1 cellular context compared by ENCODE assay signal in the genomic region with DNA sequence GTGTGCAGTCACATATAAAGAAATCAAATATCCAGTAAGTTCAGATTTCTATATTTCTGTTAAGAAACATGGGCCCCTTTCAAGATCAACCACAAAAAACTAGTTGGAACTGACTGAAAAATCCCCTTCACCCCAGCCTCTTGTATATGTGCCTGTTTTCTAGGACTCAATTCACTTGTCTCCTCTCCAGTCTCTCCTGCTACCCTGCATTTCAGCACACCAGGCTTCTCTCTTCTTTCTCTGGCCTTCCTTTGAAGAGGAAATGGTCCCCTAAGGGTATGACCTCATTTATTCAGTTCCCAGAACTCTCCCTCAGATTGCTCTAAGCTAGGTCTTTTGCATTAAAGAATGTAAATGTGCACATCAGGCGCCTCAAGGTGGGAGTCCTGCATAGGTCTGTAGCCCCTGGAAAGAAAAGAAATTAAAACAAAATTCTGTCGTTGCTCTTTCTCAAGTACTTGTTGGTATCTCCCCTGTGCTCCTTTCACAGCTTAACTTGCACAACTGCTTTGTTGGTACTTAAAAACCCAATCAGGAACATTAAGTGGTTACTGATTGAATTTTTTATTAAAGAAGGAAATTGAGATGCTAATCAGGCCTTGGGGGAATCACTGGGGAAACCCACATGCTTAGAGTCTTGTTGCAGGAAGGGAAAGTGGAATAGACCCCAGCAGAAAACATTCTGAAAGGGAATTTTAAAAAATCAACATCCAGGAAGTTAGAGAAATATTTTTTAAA.
A peak's percentile ranks its signal among the peaks of the same experiment; 100 is the strongest.
TF ChIP-seq lines count a peak whose summit lies in the region.

No MANE protein-coding gene starts in this region.

TF ChIP-seq in K562, 482 proteins besides CTCF, POLR2A, EP300 and RAD21:
- TF ChIP-seq NFATC3 (IDR thresholded peaks at IDR 0.05) (no peak), ZBTB17 (CRISPR knock-in tag; IDR thresholded peaks at IDR 0.05) (no peak), ATF7 (IDR thresholded peaks at IDR 0.05) (peak; percentile 26; the same call in 1 of the 2 replicates)
- TF ChIP-seq, protein P1, sequence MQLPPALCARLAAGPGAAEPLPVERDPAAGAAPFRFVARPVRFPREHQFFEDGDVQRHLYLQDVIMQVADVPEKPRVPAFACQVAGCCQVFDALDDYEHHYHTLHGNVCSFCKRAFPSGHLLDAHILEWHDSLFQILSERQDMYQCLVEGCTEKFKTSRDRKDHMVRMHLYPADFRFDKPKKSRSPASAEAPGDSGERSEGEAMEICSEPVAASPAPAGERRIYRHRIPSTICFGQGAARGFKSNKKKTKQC (CRISPR knock-in tag; IDR thresholded peaks at IDR 0.05), result no peak
